8 cellular contexts compared by ENCODE assay signal in the genomic region with DNA sequence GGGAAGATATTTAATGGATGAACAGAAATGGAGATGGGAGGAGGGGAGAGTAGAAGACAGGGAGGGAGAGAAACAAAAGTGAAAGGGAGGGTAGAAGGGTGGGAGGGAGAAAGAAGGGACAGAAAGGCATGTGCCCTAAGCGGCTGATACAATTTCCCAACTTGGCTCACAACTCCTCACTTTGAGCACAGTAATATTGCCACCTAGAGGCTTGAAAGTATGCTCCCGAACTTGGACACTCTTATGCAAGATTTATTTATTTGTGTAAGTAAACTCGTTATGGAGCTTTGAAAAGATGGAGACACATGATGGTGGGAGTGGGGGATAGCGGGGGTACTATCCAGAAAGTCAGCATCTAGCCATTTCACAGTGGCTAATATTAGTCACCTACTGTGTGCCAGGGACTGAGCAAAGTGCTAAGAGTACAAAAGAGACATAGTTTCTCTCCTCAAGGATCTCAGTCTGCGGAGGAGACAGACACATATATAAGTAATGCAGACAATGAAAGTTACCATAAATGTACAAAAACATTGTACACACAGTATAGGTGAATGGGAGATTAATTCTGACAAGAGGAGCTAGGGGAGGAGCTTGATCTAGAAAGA.
A peak's percentile ranks its signal among the peaks of the same experiment; 100 is the strongest.
DNase-seq lines count a peak whose midpoint lies in the region; ATAC-seq and TF ChIP-seq lines count a peak whose summit lies in the region.

No MANE protein-coding gene starts in this region.

- ATAC-seq in GM21786 (IDR thresholded peaks at IDR 0.05; ENCODE audit: unreplicated experiment): peak; percentile 53
- no peak for ATAC-seq in GM21825 (IDR thresholded peaks at IDR 0.05; ENCODE audit: unreplicated experiment)
- no peak for ATAC-seq in HG03039 (IDR thresholded peaks at IDR 0.05; ENCODE audit: unreplicated experiment)

- H3K4me3 ChIP-seq in astrocyte of the spinal cord (ENCODE audit: low read depth, low read length): no peak overlapping the region

- TF ChIP-seq CTCF in astrocyte of the spinal cord (IDR thresholded peaks at IDR 0.05; ENCODE audit: low read depth, low read length): peak; percentile 57

- peak; percentile 78 for DNase-seq in Ammon's horn (ENCODE audit: low spot score)
- DNase-seq in NCI-H2196 treated with DMSO at 0.1 percent for 48 hours (lab: John Stamatoyannopoulos, UW; ENCODE audit: unreplicated experiment): peak; percentile 2
- DNase-seq in astrocyte of the spinal cord (ENCODE audit: low read depth, low spot score): peak; percentile 66
- peak; percentile 21 for DNase-seq in kidney glomerular epithelial cell (lab: John Stamatoyannopoulos, UW)
- DNase-seq in GOT3 (lab: John Stamatoyannopoulos, UW): no peak

- in situ Hi-C loops in astrocyte of the spinal cord (cut with HindIII; ENCODE audit: low sequenced_read_pairs): no loop called here
